In the genomic region with DNA sequence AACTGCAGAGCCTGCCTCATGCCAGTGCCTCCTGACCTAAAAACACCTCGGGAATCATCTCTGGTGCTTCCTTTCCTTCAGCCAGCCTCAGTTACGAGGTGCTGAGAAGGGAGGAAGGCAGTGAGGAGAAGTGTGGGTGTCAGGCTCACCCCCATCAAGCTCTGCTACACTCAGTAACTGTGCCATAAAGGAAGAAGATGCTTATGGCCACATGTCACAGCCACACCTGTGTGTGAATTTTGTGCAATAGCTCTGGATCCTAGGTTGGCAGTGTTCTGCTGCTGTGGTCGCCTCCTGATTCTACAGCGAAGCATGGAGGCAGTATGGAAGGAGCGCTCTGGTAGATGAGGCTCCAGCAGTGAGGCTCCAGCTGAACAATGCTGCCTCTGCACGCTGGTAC, we compare ENCODE assay signal across 4 cellular contexts. TPM values are rescaled to one million over a fixed set of nuclear protein-coding genes. Genes with fewer than 3 reads are reported as not detected.
"Had no signal": no experiment of that assay in that cellular context is flagged by ENCODE, and none has a peak within 500 bp of the region (broad histone marks: within the 10 kb centered on the region; RNA-seq: fewer than 3 reads in every experiment).

No MANE protein-coding gene starts in this region.

RNA-seq across cellular contexts. Expression of gene LRRC61, which starts 34.3 kb away (rescaled TPM):
- total RNA-seq: GM23248, H4, HFFc6 had no signal
- polyA plus RNA-seq: GM23248 had no signal

RNA-seq across cellular contexts. Expression of gene ACTR3C, which starts 34.5 kb away (rescaled TPM):
- total RNA-seq: GM23248, H1, HFFc6 had no signal
- polyA plus RNA-seq: GM23248 had no signal

RNA-seq across cellular contexts. Expression of gene RARRES2, which starts 52.6 kb away (rescaled TPM):
- total RNA-seq: GM23248, H4 had no signal
- polyA plus RNA-seq: GM23248 had no signal
